ENCODE assay signal across 10 cellular contexts in genomic region chr22:17117890-17118289, GRCh38. TPM values are rescaled to one million over a fixed set of nuclear protein-coding genes. Genes with fewer than 3 reads are reported as not detected.
DNase-seq lines count a peak whose midpoint lies in the region; ATAC-seq and TF ChIP-seq lines count a peak whose summit lies in the region.
"Had no signal": no experiment of that assay in that cellular context is flagged by ENCODE, and none has a peak within 500 bp of the region (broad histone marks: within the 10 kb centered on the region; RNA-seq: fewer than 3 reads in every experiment).

No MANE protein-coding gene starts in this region.

- no peak for TF ChIP-seq CTCF in activated CD8-positive, alpha-beta T cell treated with anti-CD3 and anti-CD28 coated beads for 36 hours (IDR thresholded peaks at IDR 0.05)
- TF ChIP-seq CTCF in brain microvascular endothelial cell (IDR thresholded peaks at IDR 0.05; ENCODE audit: low read depth, low read length, missing control alignments): no peak

- no peak overlapping the region for H3K9ac ChIP-seq in HUES48 (ENCODE audit: low read depth, low read length)

- intact Hi-C loops in activated CD8-positive, alpha-beta T cell treated with anti-CD3 and anti-CD28 coated beads for 36 hours (cut with micrococcal nuclease): no loop called here

- H3K27me3 ChIP-seq in CD8-positive, alpha-beta memory T cell (ENCODE audit: insufficient read depth, low read length, poor library complexity, severe bottlenecking): peaks cover 13% of the 10 kb centered on the region
- H3K27me3 ChIP-seq in HUES48 (ENCODE audit: control insufficient read depth, insufficient read depth, low read length) (peaks cover 4% of the 10 kb centered on the region; the same call in 1 of the 2 replicates), brain microvascular endothelial cell (replicated peaks) (peaks cover 15% of the 10 kb centered on the region)

- no peaks in the 10 kb centered on the region for H3K9me3 ChIP-seq in CD8-positive, alpha-beta memory T cell (ENCODE audit: low read length)
- no peaks in the 10 kb centered on the region for H3K9me3 ChIP-seq in HUES48 (ENCODE audit: control insufficient read depth, insufficient read depth, low read length)

- no peaks in the 10 kb centered on the region for H3K36me3 Mint-ChIP-seq in CD8-positive, alpha-beta memory T cell
- H3K36me3 Mint-ChIP-seq in activated CD8-positive, alpha-beta T cell treated with anti-CD3 and anti-CD28 coated beads for 36 hours (ENCODE audit: low read depth): no peaks in the 10 kb centered on the region
- peaks cover 0 to 2% (median 0%) of the 10 kb centered on the region in 3 donors for H3K36me3 Mint-ChIP-seq in naive thymus-derived CD8-positive, alpha-beta T cell

- H3K4me1 Mint-ChIP-seq in CD8-positive, alpha-beta memory T cell: peaks cover 52 to 65% (median 64%) of the 10 kb centered on the region in 3 donors
- H3K4me1 Mint-ChIP-seq in activated CD8-positive, alpha-beta T cell treated with anti-CD3 and anti-CD28 coated beads for 36 hours (ENCODE audit: low read depth): peaks cover 49% of the 10 kb centered on the region
- H3K4me1 Mint-ChIP-seq in naive thymus-derived CD8-positive, alpha-beta T cell: peaks cover 40 to 75% (median 71%) of the 10 kb centered on the region in 4 donors

- no peaks in the 10 kb centered on the region for H3K9me3 Mint-ChIP-seq in CD8-positive, alpha-beta memory T cell
- H3K9me3 Mint-ChIP-seq in activated CD8-positive, alpha-beta T cell treated with anti-CD3 and anti-CD28 coated beads for 36 hours: no peaks in the 10 kb centered on the region
- no peaks in the 10 kb centered on the region for H3K9me3 Mint-ChIP-seq in naive thymus-derived CD8-positive, alpha-beta T cell

- peak overlapping the region; percentile 60 to 87 (median 74) for H3K27ac Mint-ChIP-seq in CD8-positive, alpha-beta memory T cell
- H3K27ac Mint-ChIP-seq in activated CD8-positive, alpha-beta T cell treated with anti-CD3 and anti-CD28 coated beads for 36 hours: peak overlapping the region; percentile 35
- H3K27ac Mint-ChIP-seq in naive thymus-derived CD8-positive, alpha-beta T cell: peak overlapping the region; percentile 50 to 96 (median 84)

- in situ Hi-C loops in brain microvascular endothelial cell (cut with HindIII; ENCODE audit: low pct_ligation_motif_present, low sequenced_read_pairs): no loop called here

- H3K27ac ChIP-seq in CD8-positive, alpha-beta memory T cell (ENCODE audit: low read depth, low read length): no peak overlapping the region
- H3K27ac ChIP-seq in HUES48 (ENCODE audit: low read depth, low read length) (peak overlapping the region; percentile 48), brain microvascular endothelial cell (no peak overlapping the region)

- POLR2A ChIA-PET in CD8-positive, alpha-beta memory T cell (lab: Charles Lee): no interaction called here
- POLR2A ChIA-PET in activated CD8-positive, alpha-beta T cell treated with anti-CD3 and anti-CD28 coated beads for 36 hours (lab: Charles Lee): interaction anchor here (0.9 to 1.6 kb wide), 3 partner anchors 16 to 32 kb away, joined by 3 read pairs; no protein-coding TSS in a partner anchor
- POLR2A ChIA-PET in naive thymus-derived CD8-positive, alpha-beta T cell (lab: Charles Lee): interaction anchor here (0.6 to 6.8 kb wide), 4 partner anchors 11 to 50 kb away, joined by 4 to 74 read pairs (median 25); partner anchors contain the start of gene IL17RA

- no peaks in the 10 kb centered on the region for H3K36me3 ChIP-seq in CD8-positive, alpha-beta memory T cell (ENCODE audit: insufficient read depth, low read length)
- H3K36me3 ChIP-seq in HUES48 (ENCODE audit: control insufficient read depth, insufficient read depth, low read length) (no peaks in the 10 kb centered on the region), brain microvascular endothelial cell (replicated peaks) (no peaks in the 10 kb centered on the region)

- peaks cover 13 to 15% of the 10 kb centered on the region in 2 donors for H3K27me3 Mint-ChIP-seq in CD8-positive, alpha-beta memory T cell
- peaks cover 13% of the 10 kb centered on the region for H3K27me3 Mint-ChIP-seq in activated CD8-positive, alpha-beta T cell treated with anti-CD3 and anti-CD28 coated beads for 36 hours
- peaks cover 5 to 15% (median 8%) of the 10 kb centered on the region in 5 donors for H3K27me3 Mint-ChIP-seq in naive thymus-derived CD8-positive, alpha-beta T cell

- peak overlapping the region; percentile 32 to 83 (median 74) for H3K4me3 Mint-ChIP-seq in CD8-positive, alpha-beta memory T cell
- no peak overlapping the region for H3K4me3 Mint-ChIP-seq in activated CD8-positive, alpha-beta T cell treated with anti-CD3 and anti-CD28 coated beads for 36 hours
- H3K4me3 Mint-ChIP-seq in naive thymus-derived CD8-positive, alpha-beta T cell: peak overlapping the region; percentile 62 to 86 (median 79)

- peaks cover 64% of the 10 kb centered on the region for H3K4me1 ChIP-seq in CD8-positive, alpha-beta memory T cell (ENCODE audit: insufficient read depth, low read length)
- H3K4me1 ChIP-seq in HUES48 (ENCODE audit: control insufficient read depth, insufficient read depth, low read length): peaks cover 27% of the 10 kb centered on the region

- CTCF ChIA-PET in CD8-positive, alpha-beta memory T cell (lab: Charles Lee): no interaction called here
- CTCF ChIA-PET in activated CD8-positive, alpha-beta T cell treated with anti-CD3 and anti-CD28 coated beads for 36 hours (lab: Charles Lee): interaction anchor here (1.3 to 4.2 kb wide), 3 partner anchors 11 to 54 kb away, joined by 4 to 18 read pairs (median 4); no protein-coding TSS in a partner anchor

- peak overlapping the region; percentile 23 for H3K4me3 ChIP-seq in CD8-positive, alpha-beta memory T cell (ENCODE audit: low read length)
- H3K4me3 ChIP-seq in HUES48 (ENCODE audit: low read depth, low read length) (no peak overlapping the region), brain microvascular endothelial cell (ENCODE audit: low read depth, low read length) (no peak overlapping the region)

- ATAC-seq in activated CD8-positive, alpha-beta T cell treated with anti-CD3 and anti-CD28 coated beads for 36 hours: peak; percentile 23
- ATAC-seq in naive thymus-derived CD8-positive, alpha-beta T cell: peak; percentile 10 to 42

- DNase-seq in CD8-positive, alpha-beta memory T cell: peak in 2 of 5 donors; percentile 26 to 30
- DNase-seq in activated CD8-positive, alpha-beta T cell treated with anti-CD3 and anti-CD28 coated beads for 36 hours: peak; percentile 31
- DNase-seq in naive thymus-derived CD8-positive, alpha-beta T cell: peak in 3 of 10 donors; percentile 29 to 41 (median 36)
- DNase-seq in LoVo (ENCODE audit: low spot score): no peak
- no peak for DNase-seq in RKO (ENCODE audit: low spot score)
- DNase-seq in brain microvascular endothelial cell: no peak
- DNase-seq in stimulated activated CD4-positive, alpha-beta T cell treated with anti-CD3 and anti-CD28 coated beads, Interleukin-4, amount 100 ng/mL, for 4 hours: no peak
- DNase-seq: NCI-H2171 treated with DMSO at 0.1 percent for 48 hours, SHP77 had no signal

RNA-seq across cellular contexts. Expression of gene TMEM121B, which starts 3.3 kb away (rescaled TPM):
- under 1 TPM; 0.11 to 0.15 TPM for total RNA-seq in CD8-positive, alpha-beta memory T cell
- not detected for polyA plus RNA-seq in CD8-positive, alpha-beta memory T cell
- total RNA-seq in activated CD8-positive, alpha-beta T cell treated with anti-CD3 and anti-CD28 coated beads for 36 hours: under 1 TPM; 0.13 to 0.14 TPM
- under 1 TPM; 0.08 to 0.11 TPM for total RNA-seq in naive thymus-derived CD8-positive, alpha-beta T cell
- polyA plus RNA-seq in naive thymus-derived CD8-positive, alpha-beta T cell: not detected

RNA-seq across cellular contexts. Expression of gene IL17RA, which starts 33.1 kb away (rescaled TPM):
- total RNA-seq in CD8-positive, alpha-beta memory T cell: 10 to 100 TPM; 21.7 to 22.0 TPM
- polyA plus RNA-seq in CD8-positive, alpha-beta memory T cell: 30.2 TPM
- 10 to 100 TPM; 14.0 to 14.2 TPM for total RNA-seq in activated CD8-positive, alpha-beta T cell treated with anti-CD3 and anti-CD28 coated beads for 36 hours
- total RNA-seq in naive thymus-derived CD8-positive, alpha-beta T cell: 10 to 100 TPM; 69.9 to 78.6 TPM
- 10 to 100 TPM; 26.2 to 57.7 (median 48.8) TPM for polyA plus RNA-seq in naive thymus-derived CD8-positive, alpha-beta T cell

RNA-seq across cellular contexts. Expression of gene HDHD5, which starts 41.2 kb away (rescaled TPM):
- 10 to 100 TPM; 38.6 to 40.0 TPM for total RNA-seq in CD8-positive, alpha-beta memory T cell
- polyA plus RNA-seq in CD8-positive, alpha-beta memory T cell: 53.5 TPM
- total RNA-seq in activated CD8-positive, alpha-beta T cell treated with anti-CD3 and anti-CD28 coated beads for 36 hours: 10 to 100 TPM; 68.1 to 71.4 TPM
- 10 to 100 TPM; 29.3 to 33.6 TPM for total RNA-seq in naive thymus-derived CD8-positive, alpha-beta T cell
- polyA plus RNA-seq in naive thymus-derived CD8-positive, alpha-beta T cell: 10 to 100 TPM; 48.5 to 72.7 (median 59.8) TPM
